ENCODE assay signal across 1 cellular context in the genomic region with DNA sequence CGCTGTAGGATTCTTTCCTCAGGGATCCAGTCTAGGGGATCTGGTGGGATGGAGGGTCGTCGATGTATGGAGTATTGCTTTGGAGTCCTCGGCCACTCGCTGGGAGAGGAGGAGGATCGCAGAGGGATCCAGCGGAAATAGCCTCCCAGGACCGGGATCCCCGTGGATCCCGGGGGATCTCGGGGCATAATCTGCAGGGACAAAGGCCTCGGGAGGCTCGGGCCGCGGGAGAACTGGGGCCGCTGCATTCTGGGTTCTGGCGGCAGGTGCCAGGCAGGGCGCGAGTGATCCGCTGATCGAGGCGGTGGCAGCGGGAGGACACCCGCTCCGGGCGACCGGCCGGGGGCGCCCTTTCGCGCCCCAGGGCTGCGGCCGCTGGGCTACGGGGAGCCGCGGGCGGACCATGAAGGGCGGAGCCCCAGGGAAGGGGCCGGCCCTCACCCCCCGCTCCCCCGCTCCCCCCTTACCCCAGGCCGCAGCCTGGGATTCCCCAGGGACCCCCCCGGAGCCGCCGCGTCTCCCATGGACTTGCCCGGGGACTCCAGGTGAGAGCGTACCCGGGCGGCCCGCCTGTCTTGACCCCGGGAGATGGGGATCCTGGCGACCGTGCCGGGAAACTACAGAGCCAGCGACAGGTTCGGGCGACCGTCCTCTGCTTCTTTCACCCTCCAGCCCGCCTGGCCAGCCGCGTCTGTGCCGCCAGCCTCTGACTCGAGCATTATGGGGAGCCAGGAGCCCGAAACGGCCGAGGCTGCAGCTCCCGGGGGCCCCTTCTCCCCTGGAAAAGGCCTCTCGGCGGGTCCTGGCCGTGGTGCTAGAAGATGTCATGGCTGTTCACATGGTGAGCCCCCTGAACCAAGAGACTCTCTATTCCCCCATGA.
TF ChIP-seq lines count a peak whose summit lies in the region.

No MANE protein-coding gene starts in this region.

TF ChIP-seq in GM12878, 131 proteins besides CTCF, POLR2A, EP300 and RAD21 (continued from another document and continues in another):
- TF ChIP-seq, protein P1, sequence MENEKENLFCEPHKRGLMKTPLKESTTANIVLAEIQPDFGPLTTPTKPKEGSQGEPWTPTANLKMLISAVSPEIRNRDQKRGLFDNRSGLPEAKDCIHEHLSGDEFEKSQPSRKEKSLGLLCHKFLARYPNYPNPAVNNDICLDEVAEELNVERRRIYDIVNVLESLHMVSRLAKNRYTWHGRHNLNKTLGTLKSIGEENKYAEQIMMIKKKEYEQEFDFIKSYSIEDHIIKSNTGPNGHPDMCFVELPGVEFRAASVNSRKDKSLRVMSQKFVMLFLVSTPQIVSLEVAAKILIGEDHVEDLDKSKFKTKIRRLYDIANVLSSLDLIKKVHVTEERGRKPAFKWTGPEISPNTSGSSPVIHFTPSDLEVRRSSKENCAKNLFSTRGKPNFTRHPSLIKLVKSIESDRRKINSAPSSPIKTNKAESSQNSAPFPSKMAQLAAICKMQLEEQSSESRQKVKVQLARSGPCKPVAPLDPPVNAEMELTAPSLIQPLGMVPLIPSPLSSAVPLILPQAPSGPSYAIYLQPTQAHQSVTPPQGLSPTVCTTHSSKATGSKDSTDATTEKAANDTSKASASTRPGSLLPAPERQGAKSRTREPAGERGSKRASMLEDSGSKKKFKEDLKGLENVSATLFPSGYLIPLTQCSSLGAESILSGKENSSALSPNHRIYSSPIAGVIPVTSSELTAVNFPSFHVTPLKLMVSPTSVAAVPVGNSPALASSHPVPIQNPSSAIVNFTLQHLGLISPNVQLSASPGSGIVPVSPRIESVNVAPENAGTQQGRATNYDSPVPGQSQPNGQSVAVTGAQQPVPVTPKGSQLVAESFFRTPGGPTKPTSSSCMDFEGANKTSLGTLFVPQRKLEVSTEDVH (IDR thresholded peaks at IDR 0.05; ENCODE audit: low read depth, partially characterized antibody): no peak
- TF ChIP-seq, protein P2, sequence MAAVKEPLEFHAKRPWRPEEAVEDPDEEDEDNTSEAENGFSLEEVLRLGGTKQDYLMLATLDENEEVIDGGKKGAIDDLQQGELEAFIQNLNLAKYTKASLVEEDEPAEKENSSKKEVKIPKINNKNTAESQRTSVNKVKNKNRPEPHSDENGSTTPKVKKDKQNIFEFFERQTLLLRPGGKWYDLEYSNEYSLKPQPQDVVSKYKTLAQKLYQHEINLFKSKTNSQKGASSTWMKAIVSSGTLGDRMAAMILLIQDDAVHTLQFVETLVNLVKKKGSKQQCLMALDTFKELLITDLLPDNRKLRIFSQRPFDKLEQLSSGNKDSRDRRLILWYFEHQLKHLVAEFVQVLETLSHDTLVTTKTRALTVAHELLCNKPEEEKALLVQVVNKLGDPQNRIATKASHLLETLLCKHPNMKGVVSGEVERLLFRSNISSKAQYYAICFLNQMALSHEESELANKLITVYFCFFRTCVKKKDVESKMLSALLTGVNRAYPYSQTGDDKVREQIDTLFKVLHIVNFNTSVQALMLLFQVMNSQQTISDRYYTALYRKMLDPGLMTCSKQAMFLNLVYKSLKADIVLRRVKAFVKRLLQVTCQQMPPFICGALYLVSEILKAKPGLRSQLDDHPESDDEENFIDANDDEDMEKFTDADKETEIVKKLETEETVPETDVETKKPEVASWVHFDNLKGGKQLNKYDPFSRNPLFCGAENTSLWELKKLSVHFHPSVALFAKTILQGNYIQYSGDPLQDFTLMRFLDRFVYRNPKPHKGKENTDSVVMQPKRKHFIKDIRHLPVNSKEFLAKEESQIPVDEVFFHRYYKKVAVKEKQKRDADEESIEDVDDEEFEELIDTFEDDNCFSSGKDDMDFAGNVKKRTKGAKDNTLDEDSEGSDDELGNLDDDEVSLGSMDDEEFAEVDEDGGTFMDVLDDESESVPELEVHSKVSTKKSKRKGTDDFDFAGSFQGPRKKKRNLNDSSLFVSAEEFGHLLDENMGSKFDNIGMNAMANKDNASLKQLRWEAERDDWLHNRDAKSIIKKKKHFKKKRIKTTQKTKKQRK (IDR thresholded peaks at IDR 0.05; ENCODE audit: low read depth, low read length): no peak
- TF ChIP-seq WRNIP1 (IDR thresholded peaks at IDR 0.05; ENCODE audit: borderline replicate concordance, low read depth, low read length) (no peak), IKZF1 (conservative IDR thresholded peaks at IDR 0.05) (peak; percentile 48), CREM (IDR thresholded peaks at IDR 0.05; ENCODE audit: low read depth) (no peak), STAT3 (IDR thresholded peaks at IDR 0.05; ENCODE audit: low read depth, low read length) (no peak), CEBPB (IDR thresholded peaks at IDR 0.05; ENCODE audit: borderline replicate concordance in 1 of 2, low read depth in 2 of 2, low read length in 2 of 2) (no peak), TARDBP (IDR thresholded peaks at IDR 0.05; ENCODE audit: borderline replicate concordance) (no peak), NKRF (conservative IDR thresholded peaks at IDR 0.05) (peak; percentile 66), ZNF622 (IDR thresholded peaks at IDR 0.05) (no peak), MEF2A (IDR thresholded peaks at IDR 0.05; ENCODE audit: insufficient read depth, low read depth, low read length) (no peak), EZH2 (IDR thresholded peaks at IDR 0.05; ENCODE audit: borderline replicate concordance, control insufficient read depth, low read depth, low read length) (no peak), NR2C2 (IDR thresholded peaks at IDR 0.05; ENCODE audit: borderline replicate concordance, control insufficient read depth, insufficient read length, low read depth) (no peak), TCF3 (IDR thresholded peaks at IDR 0.05; ENCODE audit: borderline replicate concordance, insufficient read depth, low read depth, low read length) (no peak), MYC (IDR thresholded peaks at IDR 0.05; ENCODE audit: insufficient read depth, insufficient read length, insufficient replicate concordance, low read length, severe bottlenecking) (no peak), EGR1 (IDR thresholded peaks at IDR 0.05; ENCODE audit: borderline replicate concordance in 1 of 2, low read depth in 2 of 2, low read length in 2 of 2) (peak in 1 of 2 experiments; percentile 51; a peak in 1 of 3 replicates), HCFC1 (IDR thresholded peaks at IDR 0.05; ENCODE audit: low read length) (no peak), NFYA (IDR thresholded peaks at IDR 0.05; ENCODE audit: borderline replicate concordance, low read depth, low read length) (no peak), YBX1 (IDR thresholded peaks at IDR 0.05) (no peak), PML (IDR thresholded peaks at IDR 0.05; ENCODE audit: low read length) (no peak), ZNF384 (IDR thresholded peaks at IDR 0.05; ENCODE audit: borderline replicate concordance, low read depth, low read length) (no peak), BCLAF1 (IDR thresholded peaks at IDR 0.05) (no peak), RCOR1 (conservative IDR thresholded peaks at IDR 0.05; ENCODE audit: low read depth, low read length) (no peak), BMI1 (IDR thresholded peaks at IDR 0.05; ENCODE audit: borderline replicate concordance) (no peak), HDAC2 (IDR thresholded peaks at IDR 0.05) (no peak), CBX5 (IDR thresholded peaks at IDR 0.05; ENCODE audit: low read depth) (no peak), SKIL (IDR thresholded peaks at IDR 0.05; ENCODE audit: low read depth, poor library complexity, severe bottlenecking) (no peak), ASH2L (IDR thresholded peaks at IDR 0.05; ENCODE audit: borderline replicate concordance, low read depth) (no peak), SRF (IDR thresholded peaks at IDR 0.05; ENCODE audit: low read depth in 2 of 2, low read length in 2 of 2) (no peak), MTA3 (IDR thresholded peaks at IDR 0.05; ENCODE audit: borderline replicate concordance, low read length) (no peak), BRCA1 (IDR thresholded peaks at IDR 0.05; ENCODE audit: low read depth, low read length) (no peak), SMAD1 (IDR thresholded peaks at IDR 0.05; ENCODE audit: low read depth, partially characterized antibody) (no peak), FOXK2 (IDR thresholded peaks at IDR 0.05) (no peak), IRF5 (IDR thresholded peaks at IDR 0.05; ENCODE audit: borderline replicate concordance) (no peak), GABPA (IDR thresholded peaks at IDR 0.05; ENCODE audit: low read depth) (no peak), SUPT20H (IDR thresholded peaks at IDR 0.05; ENCODE audit: borderline replicate concordance, control insufficient read depth, low read depth, low read length) (no peak), MXI1 (IDR thresholded peaks at IDR 0.05; ENCODE audit: low read depth, low read length) (no peak), FOS (IDR thresholded peaks at IDR 0.05; ENCODE audit: borderline replicate concordance, extremely low read depth, insufficient read length) (no peak), KDM1A (IDR thresholded peaks at IDR 0.05; ENCODE audit: borderline replicate concordance) (no peak), HDGF (IDR thresholded peaks at IDR 0.05) (0 out of 2 replicates have a peak, but pooled peaks have one; percentile 37), SMARCA5 (IDR thresholded peaks at IDR 0.05) (peak; percentile 94)
- TF ChIP-seq, protein P3, sequence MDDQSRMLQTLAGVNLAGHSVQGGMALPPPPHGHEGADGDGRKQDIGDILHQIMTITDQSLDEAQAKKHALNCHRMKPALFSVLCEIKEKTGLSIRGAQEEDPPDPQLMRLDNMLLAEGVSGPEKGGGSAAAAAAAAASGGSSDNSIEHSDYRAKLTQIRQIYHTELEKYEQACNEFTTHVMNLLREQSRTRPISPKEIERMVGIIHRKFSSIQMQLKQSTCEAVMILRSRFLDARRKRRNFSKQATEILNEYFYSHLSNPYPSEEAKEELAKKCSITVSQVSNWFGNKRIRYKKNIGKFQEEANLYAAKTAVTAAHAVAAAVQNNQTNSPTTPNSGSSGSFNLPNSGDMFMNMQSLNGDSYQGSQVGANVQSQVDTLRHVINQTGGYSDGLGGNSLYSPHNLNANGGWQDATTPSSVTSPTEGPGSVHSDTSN (IDR thresholded peaks at IDR 0.05; ENCODE audit: insufficient replicate concordance, low read depth, low read length): no peak
- TF ChIP-seq, protein P4, sequence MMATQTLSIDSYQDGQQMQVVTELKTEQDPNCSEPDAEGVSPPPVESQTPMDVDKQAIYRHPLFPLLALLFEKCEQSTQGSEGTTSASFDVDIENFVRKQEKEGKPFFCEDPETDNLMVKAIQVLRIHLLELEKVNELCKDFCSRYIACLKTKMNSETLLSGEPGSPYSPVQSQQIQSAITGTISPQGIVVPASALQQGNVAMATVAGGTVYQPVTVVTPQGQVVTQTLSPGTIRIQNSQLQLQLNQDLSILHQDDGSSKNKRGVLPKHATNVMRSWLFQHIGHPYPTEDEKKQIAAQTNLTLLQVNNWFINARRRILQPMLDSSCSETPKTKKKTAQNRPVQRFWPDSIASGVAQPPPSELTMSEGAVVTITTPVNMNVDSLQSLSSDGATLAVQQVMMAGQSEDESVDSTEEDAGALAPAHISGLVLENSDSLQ (IDR thresholded peaks at IDR 0.05): no peak
